2 cellular contexts compared by ENCODE assay signal in genomic region chr11:44112083-44112865, GRCh38.
TF ChIP-seq lines count a peak whose summit lies in the region.

No MANE protein-coding gene starts in this region.

TF ChIP-seq in liver, 16 proteins besides CTCF, POLR2A, EP300 and RAD21:
- TF ChIP-seq REST (IDR thresholded peaks at IDR 0.05) (peak; percentile 84), HNF4A (conservative IDR thresholded peaks at IDR 0.05) (no peak), FOXA1 (IDR thresholded peaks at IDR 0.05) (no peak)

TF ChIP-seq in HepG2, 621 proteins besides CTCF, POLR2A, EP300 and RAD21:
- no peak for TF ChIP-seq DZIP1 (CRISPR knock-in tag; IDR thresholded peaks at IDR 0.05)
- no peak for TF ChIP-seq UBTF (CRISPR knock-in tag; IDR thresholded peaks at IDR 0.05)
- no peak for TF ChIP-seq SNAPC5 (CRISPR knock-in tag; IDR thresholded peaks at IDR 0.05; ENCODE audit: borderline replicate concordance)
- no peak for TF ChIP-seq ZNF629 (CRISPR knock-in tag; conservative IDR thresholded peaks at IDR 0.05)
